8 cellular contexts compared by ENCODE assay signal in genomic region chr13:77002590-77003190, GRCh38. TPM values are rescaled to one million over a fixed set of nuclear protein-coding genes. Genes with fewer than 3 reads are reported as not detected.
DNase-seq lines count a peak whose midpoint lies in the region; ATAC-seq and TF ChIP-seq lines count a peak whose summit lies in the region.

No MANE protein-coding gene starts in this region.

- no peak for ATAC-seq in activated CD8-positive, alpha-beta T cell treated with anti-CD3 and anti-CD28 coated beads for 36 hours
- ATAC-seq in activated CD8-positive, alpha-beta T cell treated with anti-CD3 and anti-CD28 coated beads, Interleukin-2, amount 10 ng/mL, durations not matched to agents 7 days and 5 days = no peak
- ATAC-seq in GM21529 (IDR thresholded peaks at IDR 0.05; ENCODE audit: unreplicated experiment) (no peak), HG03159 (IDR thresholded peaks at IDR 0.05; ENCODE audit: unreplicated experiment) (no peak)

- POLR2A ChIA-PET in activated CD8-positive, alpha-beta T cell treated with anti-CD3 and anti-CD28 coated beads for 36 hours (lab: Charles Lee) = interaction anchor here (0.8 to 2.4 kb wide), 3 partner anchors 10 to 24 kb away, joined by 4 to 17 read pairs (median 8); partner anchors contain the start of gene FBXL3
- POLR2A ChIA-PET in activated CD8-positive, alpha-beta T cell treated with anti-CD3 and anti-CD28 coated beads, Interleukin-2, amount 10 ng/mL, durations not matched to agents 7 days and 5 days (lab: Charles Lee) = interaction anchor here (0.9 kb wide), 1 partner anchor 10 kb away, joined by 3 read pairs; no protein-coding TSS in a partner anchor

- DNase-seq in activated CD8-positive, alpha-beta T cell treated with anti-CD3 and anti-CD28 coated beads for 36 hours = no peak
- DNase-seq in activated CD8-positive, alpha-beta T cell treated with anti-CD3 and anti-CD28 coated beads, Interleukin-2, amount 10 ng/mL, durations not matched to agents 7 days and 5 days = no peak
- peak; percentile 14 for DNase-seq in NCI-H526 treated with DMSO at 0.1 percent for 48 hours (lab: John Stamatoyannopoulos, UW)
- peak; percentile 73 for DNase-seq in dedifferentiated amniotic fluid mesenchymal stem cell (ENCODE audit: extremely low spot score)
- DNase-seq in nephron progenitor cell = no peak
- DNase-seq in activated T-cell treated with anti-CD3 and anti-CD28 coated beads, Interleukin-2, amount 50 U/mL, for 1 hour = no peak

- H3K9me3 Mint-ChIP-seq in activated CD8-positive, alpha-beta T cell treated with anti-CD3 and anti-CD28 coated beads for 36 hours = no peaks in the 10 kb centered on the region
- H3K9me3 Mint-ChIP-seq in activated CD8-positive, alpha-beta T cell treated with anti-CD3 and anti-CD28 coated beads, Interleukin-2, amount 10 ng/mL, durations not matched to agents 7 days and 5 days (ENCODE audit: insufficient read depth) = no peaks in the 10 kb centered on the region
- H3K9me3 Mint-ChIP-seq in nephron progenitor cell = no peaks in the 10 kb centered on the region

- H3K36me3 Mint-ChIP-seq in activated CD8-positive, alpha-beta T cell treated with anti-CD3 and anti-CD28 coated beads for 36 hours (ENCODE audit: low read depth) = peaks cover 41% of the 10 kb centered on the region
- H3K36me3 Mint-ChIP-seq in activated CD8-positive, alpha-beta T cell treated with anti-CD3 and anti-CD28 coated beads, Interleukin-2, amount 10 ng/mL, durations not matched to agents 7 days and 5 days (ENCODE audit: low read depth) = peaks cover 53% of the 10 kb centered on the region
- H3K36me3 Mint-ChIP-seq in nephron progenitor cell (ENCODE audit: low read depth) = peaks cover 32% of the 10 kb centered on the region

- H3K4me3 Mint-ChIP-seq in activated CD8-positive, alpha-beta T cell treated with anti-CD3 and anti-CD28 coated beads for 36 hours = no peak overlapping the region
- H3K4me3 Mint-ChIP-seq in activated CD8-positive, alpha-beta T cell treated with anti-CD3 and anti-CD28 coated beads, Interleukin-2, amount 10 ng/mL, durations not matched to agents 7 days and 5 days = no peak overlapping the region
- H3K4me3 Mint-ChIP-seq in nephron progenitor cell = no peak overlapping the region

- H3K27ac Mint-ChIP-seq in activated CD8-positive, alpha-beta T cell treated with anti-CD3 and anti-CD28 coated beads for 36 hours = no peak overlapping the region
- no peak overlapping the region for H3K27ac Mint-ChIP-seq in activated CD8-positive, alpha-beta T cell treated with anti-CD3 and anti-CD28 coated beads, Interleukin-2, amount 10 ng/mL, durations not matched to agents 7 days and 5 days
- H3K27ac Mint-ChIP-seq in nephron progenitor cell = peak overlapping the region; percentile 16

- TF ChIP-seq CTCF in activated CD8-positive, alpha-beta T cell treated with anti-CD3 and anti-CD28 coated beads for 36 hours (IDR thresholded peaks at IDR 0.05) = peak; percentile 58
- TF ChIP-seq CTCF in nephron progenitor cell (IDR thresholded peaks at IDR 0.05) = peak; percentile 56

- CTCF ChIA-PET in activated CD8-positive, alpha-beta T cell treated with anti-CD3 and anti-CD28 coated beads for 36 hours (lab: Charles Lee) = interaction anchor here (1.0 to 4.4 kb wide), 10 partner anchors 8 to 49 kb away, joined by 3 to 26 read pairs (median 4); partner anchors contain the start of gene CLN5
- CTCF ChIA-PET in activated CD8-positive, alpha-beta T cell treated with anti-CD3 and anti-CD28 coated beads, Interleukin-2, amount 10 ng/mL, durations not matched to agents 7 days and 5 days (lab: Charles Lee) = interaction anchor here (0.8 to 2.8 kb wide), 5 partner anchors 8 to 23 kb away, joined by 3 to 10 read pairs (median 9); no protein-coding TSS in a partner anchor

- H3K27me3 Mint-ChIP-seq in activated CD8-positive, alpha-beta T cell treated with anti-CD3 and anti-CD28 coated beads for 36 hours = no peaks in the 10 kb centered on the region
- no peaks in the 10 kb centered on the region for H3K27me3 Mint-ChIP-seq in activated CD8-positive, alpha-beta T cell treated with anti-CD3 and anti-CD28 coated beads, Interleukin-2, amount 10 ng/mL, durations not matched to agents 7 days and 5 days (ENCODE audit: low read depth)
- no peaks in the 10 kb centered on the region for H3K27me3 Mint-ChIP-seq in nephron progenitor cell (ENCODE audit: low read depth, poor library complexity)

- intact Hi-C loops in activated CD8-positive, alpha-beta T cell treated with anti-CD3 and anti-CD28 coated beads for 36 hours (cut with micrococcal nuclease) = loop anchor here (10.0 kb wide), 1 partner anchor 472 kb away; no protein-coding TSS in a partner anchor

- H3K4me1 Mint-ChIP-seq in activated CD8-positive, alpha-beta T cell treated with anti-CD3 and anti-CD28 coated beads for 36 hours (ENCODE audit: low read depth) = peaks cover 34% of the 10 kb centered on the region
- peaks cover 20% of the 10 kb centered on the region for H3K4me1 Mint-ChIP-seq in activated CD8-positive, alpha-beta T cell treated with anti-CD3 and anti-CD28 coated beads, Interleukin-2, amount 10 ng/mL, durations not matched to agents 7 days and 5 days (ENCODE audit: low read depth)
- peaks cover 5% of the 10 kb centered on the region for H3K4me1 Mint-ChIP-seq in nephron progenitor cell

RNA-seq across cellular contexts. Expression of gene CLN5, which starts 10.8 kb away (rescaled TPM):
- 10 to 100 TPM; 14.5 to 16.9 TPM for total RNA-seq in activated CD8-positive, alpha-beta T cell treated with anti-CD3 and anti-CD28 coated beads for 36 hours
- total RNA-seq in activated CD8-positive, alpha-beta T cell treated with anti-CD3 and anti-CD28 coated beads, Interleukin-2, amount 10 ng/mL, durations not matched to agents 7 days and 5 days = 10 to 100 TPM; 10.0 to 10.2 TPM

RNA-seq across cellular contexts. Expression of gene FBXL3, which starts 24.3 kb away (rescaled TPM):
- total RNA-seq in activated CD8-positive, alpha-beta T cell treated with anti-CD3 and anti-CD28 coated beads for 36 hours = 10 to 100 TPM; 32.8 to 34.3 TPM
- total RNA-seq in activated CD8-positive, alpha-beta T cell treated with anti-CD3 and anti-CD28 coated beads, Interleukin-2, amount 10 ng/mL, durations not matched to agents 7 days and 5 days = 10 to 100 TPM; 35.6 to 38.0 TPM

RNA-seq across cellular contexts. Expression of gene ACOD1, which starts 54.4 kb away (rescaled TPM):
- total RNA-seq in activated CD8-positive, alpha-beta T cell treated with anti-CD3 and anti-CD28 coated beads for 36 hours = not detected
- total RNA-seq in activated CD8-positive, alpha-beta T cell treated with anti-CD3 and anti-CD28 coated beads, Interleukin-2, amount 10 ng/mL, durations not matched to agents 7 days and 5 days = not detected

Comparison
In these comparisons a context has a peak if more than half of its experiments do, and no peak if none do; other contexts are left out.
1. DNase-seq: peak in NCI-H526 treated with DMSO at 0.1 percent for 48 hours (single experiment) and dedifferentiated amniotic fluid mesenchymal stem cell (single experiment); none in activated CD8-positive, alpha-beta T cell treated with anti-CD3 and anti-CD28 coated beads for 36 hours (single experiment), activated CD8-positive, alpha-beta T cell treated with anti-CD3 and anti-CD28 coated beads, Interleukin-2, amount 10 ng/mL, durations not matched to agents 7 days and 5 days (single experiment), nephron progenitor cell (single experiment) and activated T-cell treated with anti-CD3 and anti-CD28 coated beads, Interleukin-2, amount 50 U/mL, for 1 hour (single experiment).